ENCODE assay signal across 8 cellular contexts in genomic region chr17:781920-782731, GRCh38.
DNase-seq lines count a peak whose midpoint lies in the region; ATAC-seq and TF ChIP-seq lines count a peak whose summit lies in the region.

A gene with protein sequence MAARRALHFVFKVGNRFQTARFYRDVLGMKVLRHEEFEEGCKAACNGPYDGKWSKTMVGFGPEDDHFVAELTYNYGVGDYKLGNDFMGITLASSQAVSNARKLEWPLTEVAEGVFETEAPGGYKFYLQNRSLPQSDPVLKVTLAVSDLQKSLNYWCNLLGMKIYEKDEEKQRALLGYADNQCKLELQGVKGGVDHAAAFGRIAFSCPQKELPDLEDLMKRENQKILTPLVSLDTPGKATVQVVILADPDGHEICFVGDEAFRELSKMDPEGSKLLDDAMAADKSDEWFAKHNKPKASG (minus strand): TSS chr17:782280. CDS start chr17:782255, 25 bp downstream.
Gene MRM3 (plus strand): TSS chr17:782353. CDS start chr17:782379, 26 bp downstream.

- H3K4me3 ChIP-seq in astrocyte of the cerebellum (ENCODE audit: low read depth, low read length), result peak within 1 kb of the TSS; percentile 99
- peak within 1 kb of the TSS; percentile 84 for H3K4me3 ChIP-seq in retinal pigment epithelial cell (ENCODE audit: low read length)

- DNase-seq in NCI-H1694 treated with DMSO at 0.1 percent for 48 hours (lab: John Stamatoyannopoulos, UW) (peak; percentile 73), T-helper 9 cell (peak; percentile 95), astrocyte of the cerebellum (ENCODE audit: low read depth) (peak; percentile 66), hippocampal formation (lab: John Stamatoyannopoulos, UW) (peak; percentile 60 to 90), retinal pigment epithelial cell (ENCODE audit: low read depth) (peak; percentile 58), cortex of kidney (lab: John Stamatoyannopoulos, UW) (no peak)

- ATAC-seq in GM18498 (IDR thresholded peaks at IDR 0.05; ENCODE audit: unreplicated experiment) (peak; percentile 89), HG02885 (IDR thresholded peaks at IDR 0.05; ENCODE audit: poor library complexity, unreplicated experiment) (peak; percentile 89)

- in situ Hi-C loops in astrocyte of the cerebellum (cut with HindIII; ENCODE audit: low sequenced_read_pairs), result loop anchor here (25.0 kb wide), 1 partner anchor 205 kb away; the partner anchor contains the start of genes NXN and TIMM22

- no peak for TF ChIP-seq CTCF in astrocyte of the cerebellum (IDR thresholded peaks at IDR 0.05; ENCODE audit: low read depth, low read length, missing control alignments)
- TF ChIP-seq CTCF in retinal pigment epithelial cell (conservative IDR thresholded peaks at IDR 0.05; ENCODE audit: low read depth, low read length), result no peak
